In genomic region chr6:94639564-94639963, GRCh38 we compare ENCODE assay signal across 6 cellular contexts.
"Had no signal": no experiment of that assay in that cellular context is flagged by ENCODE, and none has a peak within 500 bp of the region (broad histone marks: within the 10 kb centered on the region; RNA-seq: fewer than 3 reads in every experiment).

No MANE protein-coding gene starts in this region.

- DNase-seq: IMR-90, KBM-7 had no signal

- H3K4me3 ChIP-seq: K562 had no signal

- H3K27ac ChIP-seq: HL-60 had no signal

- FAIRE-seq: HepG2, HTR-8/SVneo, K562 had no signal

- ATAC-seq: HepG2, K562 had no signal
